In genomic region chr11:120057595-120058581, GRCh38 we compare ENCODE assay signal across 11 cellular contexts.
DNase-seq lines count a peak whose midpoint lies in the region; TF ChIP-seq lines count a peak whose summit lies in the region.
"Had no signal": no experiment of that assay in that cellular context is flagged by ENCODE, and none has a peak within 500 bp of the region (broad histone marks: within the 10 kb centered on the region; RNA-seq: fewer than 3 reads in every experiment).

No MANE protein-coding gene starts in this region.

- H3K4me3 ChIP-seq in AG10803 (ENCODE audit: low read length): no peak overlapping the region

- peak; percentile 42 for DNase-seq in AG10803 (ENCODE audit: low read depth)
- peak; percentile 17 for DNase-seq in HT-29 (ENCODE audit: low spot score)
- DNase-seq in activated CD8-positive, alpha-beta memory T cell treated with anti-CD3 and anti-CD28 coated beads, Interleukin-2, amount 50 U/mL, for 48 hours: peak; percentile 32
- DNase-seq in iris pigment epithelial cell (ENCODE audit: low read depth): peak; percentile 21
- DNase-seq in activated CD4-positive, CD25-positive, alpha-beta regulatory T cell treated with anti-CD3 and anti-CD28 coated beads, Interleukin-2, amount 50 U/mL, for 72 hours: no peak
- DNase-seq in T-helper 2 cell: no peak
- no peak for DNase-seq in stimulated activated CD4-positive, alpha-beta T cell treated with anti-CD3 and anti-CD28 coated beads, Interleukin-15, amount 100 ng/mL, for 24 hours
- DNase-seq in NCI-H1105 (lab: John Stamatoyannopoulos, UW): no peak
- DNase-seq: glutamatergic neuron, NCI-H1105 treated with DMSO at 0.1 percent for 48 hours, RPMI8226 had no signal

- no peak for TF ChIP-seq CTCF in AG10803 (conservative IDR thresholded peaks at IDR 0.05; ENCODE audit: low read length)

Comparison
In these comparisons a context has a peak if more than half of its experiments do, and no peak if none do; other contexts are left out.
1. DNase-seq: peak in AG10803 (single experiment), HT-29 (single experiment), activated CD8-positive, alpha-beta memory T cell treated with anti-CD3 and anti-CD28 coated beads, Interleukin-2, amount 50 U/mL, for 48 hours (single experiment) and iris pigment epithelial cell (single experiment); none in activated CD4-positive, CD25-positive, alpha-beta regulatory T cell treated with anti-CD3 and anti-CD28 coated beads, Interleukin-2, amount 50 U/mL, for 72 hours (single experiment), T-helper 2 cell (0 of 5), stimulated activated CD4-positive, alpha-beta T cell treated with anti-CD3 and anti-CD28 coated beads, Interleukin-15, amount 100 ng/mL, for 24 hours (single experiment) and NCI-H1105 (single experiment).